Comparison of ENCODE assay signal across 17 cellular contexts in the genomic region with DNA sequence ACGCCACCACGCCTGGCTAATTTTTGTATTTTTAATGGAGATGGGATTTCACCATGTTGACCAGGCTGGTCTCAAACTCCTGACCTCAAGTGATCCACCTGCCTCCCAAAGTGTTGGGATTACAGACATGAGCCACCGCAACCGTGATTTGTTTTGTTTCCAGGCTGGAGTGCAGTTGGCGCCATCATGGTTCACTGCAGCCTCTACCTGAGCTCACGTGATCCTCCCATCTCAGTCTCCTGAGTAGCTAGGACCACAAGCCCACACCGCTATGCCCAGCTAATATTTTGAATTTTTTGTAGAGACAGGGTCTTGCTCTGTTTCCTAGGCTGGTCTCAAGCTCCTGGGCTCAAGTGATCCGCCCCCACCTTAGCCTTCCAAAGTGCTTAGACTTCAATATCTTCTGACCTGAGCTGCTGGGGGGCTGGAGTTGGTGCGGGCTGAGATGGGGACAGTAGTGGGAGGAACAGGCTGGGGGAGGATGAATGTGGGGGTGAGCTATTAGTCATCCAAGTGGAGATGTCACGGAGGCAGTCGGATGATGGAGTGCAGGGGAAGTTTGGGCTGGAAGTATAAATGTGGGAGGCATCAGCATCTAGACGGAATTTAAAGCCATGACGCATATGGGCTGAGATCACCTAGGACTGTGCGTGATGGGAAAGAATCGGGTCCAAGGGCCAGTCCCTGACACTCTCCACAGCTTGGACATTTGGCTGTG. TPM values are rescaled to one million over a fixed set of nuclear protein-coding genes. Genes with fewer than 3 reads are reported as not detected.
DNase-seq lines count a peak whose midpoint lies in the region; ATAC-seq and TF ChIP-seq lines count a peak whose summit lies in the region.
"Had no signal": no experiment of that assay in that cellular context is flagged by ENCODE, and none has a peak within 500 bp of the region (broad histone marks: within the 10 kb centered on the region; RNA-seq: fewer than 3 reads in every experiment).

No MANE protein-coding gene starts in this region.

- no peaks in the 10 kb centered on the region for H3K9me3 Mint-ChIP-seq in T-helper 2 cell treated with Interferon-gamma antibody and Interleukin-4, amounts not matched to agents 5 μg/mL and 100 μg/mL, for 36 hours
- no peaks in the 10 kb centered on the region for H3K9me3 Mint-ChIP-seq in WTC11
- H3K9me3 Mint-ChIP-seq in activated naive CD4-positive, alpha-beta T cell treated with anti-CD3 and anti-CD28 coated beads, Interleukin-2, amount 10 ng/mL, durations not matched to agents 7 days and 5 days = no peaks in the 10 kb centered on the region

- no peaks in the 10 kb centered on the region for H3K27me3 Mint-ChIP-seq in T-helper 2 cell treated with Interferon-gamma antibody and Interleukin-4, amounts not matched to agents 5 μg/mL and 100 μg/mL, for 36 hours (ENCODE audit: low read depth)
- H3K27me3 Mint-ChIP-seq in WTC11 (ENCODE audit: low read depth) = no peaks in the 10 kb centered on the region; the same call in 1 of the 2 replicates
- peaks cover 26% of the 10 kb centered on the region for H3K27me3 Mint-ChIP-seq in activated naive CD4-positive, alpha-beta T cell treated with anti-CD3 and anti-CD28 coated beads, Interleukin-2, amount 10 ng/mL, durations not matched to agents 7 days and 5 days

- H3K4me1 Mint-ChIP-seq in T-helper 2 cell treated with Interferon-gamma antibody and Interleukin-4, amounts not matched to agents 5 μg/mL and 100 μg/mL, for 36 hours (ENCODE audit: low read depth) = peaks cover 19% of the 10 kb centered on the region
- H3K4me1 Mint-ChIP-seq in WTC11 = peaks cover 31% of the 10 kb centered on the region
- H3K4me1 Mint-ChIP-seq in activated naive CD4-positive, alpha-beta T cell treated with anti-CD3 and anti-CD28 coated beads, Interleukin-2, amount 10 ng/mL, durations not matched to agents 7 days and 5 days = peaks cover 28% of the 10 kb centered on the region

- H3K9ac ChIP-seq in smooth muscle cell (ENCODE audit: low read depth) = no peak overlapping the region

- TF ChIP-seq CTCF in WTC11 (IDR thresholded peaks at IDR 0.05) (no peak), fibroblast of the aortic adventitia (IDR thresholded peaks at IDR 0.05; ENCODE audit: insufficient read depth, low read length) (no peak), smooth muscle cell (IDR thresholded peaks at IDR 0.05; ENCODE audit: borderline replicate concordance, insufficient read depth, poor library complexity, severe bottlenecking) (no peak)

- no peak for DNase-seq in T-helper 2 cell treated with Interferon-gamma antibody and Interleukin-4, amounts not matched to agents 5 μg/mL and 100 μg/mL, for 36 hours (ENCODE audit: low spot score)
- DNase-seq in T-helper 2 cell = no peak
- no peak for DNase-seq in WTC11 (ENCODE audit: low spot score)
- peak; percentile 76 for DNase-seq in fibroblast of the aortic adventitia (ENCODE audit: low read depth)
- no peak for DNase-seq in smooth muscle cell (lab: John Stamatoyannopoulos, UW; ENCODE audit: unreplicated experiment)
- no peak for DNase-seq in activated gamma-delta T cell (lab: John Stamatoyannopoulos, UW)
- DNase-seq in activated naive CD4-positive, alpha-beta T cell treated with anti-CD3 and anti-CD28 coated beads, Interleukin-2, amount 10 ng/mL, durations not matched to agents 7 days and 5 days = no peak
- no peak for DNase-seq in stimulated activated CD4-positive, alpha-beta T cell treated with anti-CD3 and anti-CD28 coated beads, Interleukin-2, amount 100 ng/mL, for 24 hours
- DNase-seq: 8988T; activated CD4-positive, CD25-positive, alpha-beta regulatory T cell; activated effector memory CD4-positive, alpha-beta T cell treated with Interleukin-2 at 50 U/mL for 16 hours; erythroblast; H7; NCI-H1092; SHP77; small intestine; transverse colon had no signal

- H3K36me3 ChIP-seq in smooth muscle cell (ENCODE audit: low read depth) = no peaks in the 10 kb centered on the region
- H3K36me3 ChIP-seq: transverse colon had no signal

- POLR2A ChIA-PET in WTC11 (lab: Charles Lee) = interaction anchor here (0.6 to 2.2 kb wide), 3 partner anchors 9 to 23 kb away, joined by 3 to 5 read pairs (median 3); partner anchors contain the start of gene ZMYND8

- H3K9me3 ChIP-seq in smooth muscle cell (replicated peaks; ENCODE audit: low read depth) = no peaks in the 10 kb centered on the region
- H3K9me3 ChIP-seq: transverse colon had no signal

- no peak overlapping the region for H3K4me3 Mint-ChIP-seq in T-helper 2 cell treated with Interferon-gamma antibody and Interleukin-4, amounts not matched to agents 5 μg/mL and 100 μg/mL, for 36 hours
- no peak overlapping the region for H3K4me3 Mint-ChIP-seq in WTC11
- H3K4me3 Mint-ChIP-seq in activated naive CD4-positive, alpha-beta T cell treated with anti-CD3 and anti-CD28 coated beads, Interleukin-2, amount 10 ng/mL, durations not matched to agents 7 days and 5 days = no peak overlapping the region

- no peaks in the 10 kb centered on the region for H3K36me3 Mint-ChIP-seq in T-helper 2 cell treated with Interferon-gamma antibody and Interleukin-4, amounts not matched to agents 5 μg/mL and 100 μg/mL, for 36 hours (ENCODE audit: low read depth)
- H3K36me3 Mint-ChIP-seq in WTC11 = no peaks in the 10 kb centered on the region
- H3K36me3 Mint-ChIP-seq in activated naive CD4-positive, alpha-beta T cell treated with anti-CD3 and anti-CD28 coated beads, Interleukin-2, amount 10 ng/mL, durations not matched to agents 7 days and 5 days = no peaks in the 10 kb centered on the region

- no peaks in the 10 kb centered on the region for H3K4me1 ChIP-seq in smooth muscle cell (ENCODE audit: low read depth)

- no peak overlapping the region for H2AFZ ChIP-seq in smooth muscle cell (ENCODE audit: low read depth)

- no peak overlapping the region for H3K4me2 ChIP-seq in smooth muscle cell

- no peaks in the 10 kb centered on the region for H3K79me2 ChIP-seq in smooth muscle cell (ENCODE audit: low read depth)

- H3K27me3 ChIP-seq in smooth muscle cell (ENCODE audit: low read depth) = no peaks in the 10 kb centered on the region
- H3K27me3 ChIP-seq: transverse colon had no signal

- H3F3A ChIP-seq in smooth muscle cell (ENCODE audit: low read depth) = no peaks in the 10 kb centered on the region

- no peak overlapping the region for H3K4me3 ChIP-seq in fibroblast of the aortic adventitia (ENCODE audit: low read depth, low read length)
- H3K4me3 ChIP-seq in smooth muscle cell = no peak overlapping the region
- H3K4me3 ChIP-seq: transverse colon had no signal

- H4K20me1 ChIP-seq in smooth muscle cell (ENCODE audit: low read depth) = no peaks in the 10 kb centered on the region

- ATAC-seq in WTC11 = no peak

- peak overlapping the region; percentile 17 for H3K27ac Mint-ChIP-seq in T-helper 2 cell treated with Interferon-gamma antibody and Interleukin-4, amounts not matched to agents 5 μg/mL and 100 μg/mL, for 36 hours
- peak overlapping the region; percentile 58 for H3K27ac Mint-ChIP-seq in WTC11
- H3K27ac Mint-ChIP-seq in activated naive CD4-positive, alpha-beta T cell treated with anti-CD3 and anti-CD28 coated beads, Interleukin-2, amount 10 ng/mL, durations not matched to agents 7 days and 5 days = no peak overlapping the region

- 59% methylated on average over 15 of the region's 15 CpGs for WGBS in smooth muscle cell (ENCODE audit: low lambda C conversion rate)

- CTCF ChIA-PET in WTC11 (lab: Charles Lee) = interaction anchor here (1.0 kb wide), 1 partner anchor 11 kb away, joined by 3 read pairs; no protein-coding TSS in a partner anchor
- CTCF ChIA-PET in activated naive CD4-positive, alpha-beta T cell treated with anti-CD3 and anti-CD28 coated beads, Interleukin-2, amount 10 ng/mL, durations not matched to agents 7 days and 5 days (lab: Charles Lee) = interaction anchor here (0.8 to 11.5 kb wide), 5 partner anchors 107 to 626 kb away, joined by 3 to 403 read pairs (median 4); no protein-coding TSS in a partner anchor

- peak overlapping the region; percentile 60 for H3K27ac ChIP-seq in smooth muscle cell (ENCODE audit: low read depth)

TF ChIP-seq in WTC11, 78 proteins besides CTCF, POLR2A, EP300 and RAD21 (continues in another document):
- no peak for TF ChIP-seq NR3C1 (CRISPR knock-in tag; conservative IDR thresholded peaks at IDR 0.05; ENCODE audit: low read depth)
- TF ChIP-seq MYBL2 (CRISPR knock-in tag; IDR thresholded peaks at IDR 0.05) = no peak
- TF ChIP-seq MXD4 (CRISPR knock-in tag; IDR thresholded peaks at IDR 0.05; ENCODE audit: borderline replicate concordance) = no peak
- TF ChIP-seq, protein P1, sequence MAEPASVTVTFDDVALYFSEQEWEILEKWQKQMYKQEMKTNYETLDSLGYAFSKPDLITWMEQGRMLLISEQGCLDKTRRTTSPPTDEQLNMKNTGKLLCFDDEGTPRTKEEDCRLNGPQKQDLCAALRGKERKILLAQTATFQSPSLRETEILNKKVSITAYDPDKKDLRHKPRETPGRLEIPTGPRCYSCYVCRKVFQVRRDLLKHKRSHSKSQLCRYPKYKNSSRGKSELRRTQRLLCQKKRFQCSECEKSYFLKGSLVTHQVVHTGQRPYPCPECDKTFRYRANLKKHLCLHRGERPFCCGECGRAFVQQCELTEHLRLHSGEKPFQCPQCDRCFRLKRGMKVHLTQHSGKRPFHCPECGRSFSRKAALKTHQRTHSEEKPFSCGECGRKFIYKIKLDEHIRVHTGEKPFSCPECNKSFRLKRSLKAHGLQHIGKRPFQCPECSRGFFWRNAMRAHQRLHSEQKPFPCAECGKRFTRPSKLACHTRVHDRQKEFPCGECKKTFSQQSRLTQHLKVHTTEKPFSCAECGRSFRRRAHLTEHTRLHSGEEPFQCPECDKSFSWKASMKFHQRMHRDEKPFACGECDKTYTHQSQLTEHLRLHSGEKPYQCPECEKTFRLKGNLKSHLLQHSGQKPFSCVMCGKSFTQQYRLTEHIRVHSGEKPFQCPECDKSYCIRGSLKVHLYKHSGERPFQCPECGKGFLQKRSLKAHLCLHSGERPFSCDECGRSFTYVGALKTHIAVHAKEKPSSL (CRISPR knock-in tag; conservative IDR thresholded peaks at IDR 0.05) = no peak

RNA-seq across cellular contexts. Expression of gene ZMYND8, which starts 23.1 kb away (rescaled TPM):
- total RNA-seq in WTC11 (2021) = 114 to 149 TPM (median 127 TPM) in 3 replicates
- 14.2 and 24.0 TPM in 2 replicates for total RNA-seq in fibroblast of the aortic adventitia (ENCODE audit: low replicate concordance)
- 22.7 and 24.1 TPM in 2 replicates for total RNA-seq in smooth muscle cell
- 14.7 and 15.2 TPM in 2 replicates for polyA plus RNA-seq in smooth muscle cell
